In the genomic region with DNA sequence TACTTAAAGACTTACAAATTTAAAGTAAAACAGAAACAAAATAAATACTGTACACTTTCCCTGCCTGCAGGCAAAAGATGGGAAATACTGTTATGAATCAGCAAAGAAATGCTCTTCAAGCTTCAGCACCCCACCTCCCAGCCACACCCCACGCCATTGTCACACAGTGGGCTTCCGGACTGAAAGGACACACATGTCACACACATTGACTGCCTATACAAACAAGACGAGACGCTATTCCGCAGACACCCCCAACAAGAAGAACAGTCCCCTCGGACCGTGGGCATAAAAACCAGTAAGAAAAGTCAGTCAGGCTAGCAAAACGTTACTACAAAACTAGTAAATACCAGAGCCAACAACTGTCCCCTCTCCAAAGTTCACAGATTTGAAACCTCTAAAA, we compare ENCODE assay signal across 9 cellular contexts. TPM values are rescaled to one million over a fixed set of nuclear protein-coding genes. Genes with fewer than 3 reads are reported as not detected.
DNase-seq lines count a peak whose midpoint lies in the region; ATAC-seq and TF ChIP-seq lines count a peak whose summit lies in the region.
"Had no signal": no experiment of that assay in that cellular context is flagged by ENCODE, and none has a peak within 500 bp of the region (broad histone marks: within the 10 kb centered on the region; RNA-seq: fewer than 3 reads in every experiment).

No MANE protein-coding gene starts in this region.

- POLR2A ChIA-PET in T-cell (lab: Charles Lee) = interaction anchor here in 1 of 2 donors (0.6 kb wide), 1 partner anchor 1568 kb away, joined by 5 read pairs; no protein-coding TSS in a partner anchor

- ATAC-seq in GM18907 (IDR thresholded peaks at IDR 0.05; ENCODE audit: unreplicated experiment) (peak; percentile 52), HG02610 (IDR thresholded peaks at IDR 0.05; ENCODE audit: unreplicated experiment) (peak; percentile 82), T-cell (replicated peaks in 1 of 4) (peak in 3 of 4 experiments; percentile 53 to 69 (median 62)), naive B cell (ENCODE audit: low read depth in 2 of 2) (peak; percentile 84 to 89)

- H3K4me1 Mint-ChIP-seq in T-cell = peaks cover 32 to 51% (median 39%) of the 10 kb centered on the region in 3 donors
- peaks cover 13 to 20% (median 16%) of the 10 kb centered on the region in 3 donors for H3K4me1 Mint-ChIP-seq in naive B cell
- H3K4me1 Mint-ChIP-seq: brain had no signal

- H3K36me3 Mint-ChIP-seq in T-cell (no peaks in the 10 kb centered on the region), naive B cell (no peaks in the 10 kb centered on the region)

- H3K36me3 ChIP-seq in H7 (replicated peaks; ENCODE audit: control insufficient read depth, insufficient read depth, low read length) (no peaks in the 10 kb centered on the region), stomach (peaks cover 0 to 38% (median 23%) of the 10 kb centered on the region in 4 donors), esophagus muscularis mucosa (peaks cover 1 to 26% (median 13%) of the 10 kb centered on the region in 4 donors)

- H3K9me3 ChIP-seq in stomach = no peaks in the 10 kb centered on the region
- H3K9me3 ChIP-seq in esophagus muscularis mucosa = no peaks in the 10 kb centered on the region

- TF ChIP-seq EP300 in stomach (IDR thresholded peaks at IDR 0.05) = no peak
- no peak for TF ChIP-seq EP300 in esophagus muscularis mucosa (IDR thresholded peaks at IDR 0.05)

- CTCF ChIA-PET in T-cell (lab: Charles Lee) = no interaction called here

- H3K27ac ChIP-seq in stomach (no peak overlapping the region), esophagus muscularis mucosa (replicated peaks in 1 of 4) (no peak overlapping the region)

- H3K27me3 ChIP-seq in H7 (ENCODE audit: control insufficient read depth, insufficient read depth, low read length) = no peaks in the 10 kb centered on the region
- H3K27me3 ChIP-seq in stomach = no peaks in the 10 kb centered on the region
- H3K27me3 ChIP-seq in esophagus muscularis mucosa = no peaks in the 10 kb centered on the region

- H3K4me3 ChIP-seq in H7 (ENCODE audit: insufficient read depth, low read depth, low read length) (no peak overlapping the region), stomach (no peak overlapping the region), esophagus muscularis mucosa (no peak overlapping the region)

- no peak for TF ChIP-seq POLR2A in stomach (IDR thresholded peaks at IDR 0.05)
- no peak for TF ChIP-seq POLR2A in esophagus muscularis mucosa (IDR thresholded peaks at IDR 0.05; ENCODE audit: low read depth)

- 61 to 74% (median 67%) methylated on average over 8 of the region's 8 CpGs for WGBS in stomach, 5 donors
- WGBS in esophagus muscularis mucosa = 63% methylated on average over 8 of the region's 8 CpGs

- TF ChIP-seq CTCF in stomach (IDR thresholded peaks at IDR 0.05) (no peak), esophagus muscularis mucosa (IDR thresholded peaks at IDR 0.05) (no peak)

- H3K27ac Mint-ChIP-seq in T-cell = peak overlapping the region; percentile 62 to 75
- peak overlapping the region in 4 of 6 donors; percentile 16 to 51 (median 50) for H3K27ac Mint-ChIP-seq in naive B cell
- H3K27ac Mint-ChIP-seq: brain had no signal

- H3K9me3 Mint-ChIP-seq in T-cell (no peaks in the 10 kb centered on the region), naive B cell (no peaks in the 10 kb centered on the region)

- intact Hi-C loops in stomach (cut with DNase I; ENCODE audit: low total_unique reads) = no loop called here
- intact Hi-C loops in esophagus muscularis mucosa (cut with DNase I) = no loop called here

- H3K4me1 ChIP-seq in stomach (no peaks in the 10 kb centered on the region), esophagus muscularis mucosa (no peaks in the 10 kb centered on the region)

- H3K4me3 Mint-ChIP-seq in T-cell (peak overlapping the region; percentile 0 to 2 (median 1)), naive B cell (peak overlapping the region in 7 of 8 donors; percentile 6 to 80 (median 47))
- H3K4me3 Mint-ChIP-seq: brain had no signal

- DNase-seq in T-cell (peak in 11 of 34 experiments; percentile 7 to 32 (median 19)), naive B cell (peak; percentile 40), H7 (no peak), HCEC 1CT (no peak), stomach (no peak), esophagus muscularis mucosa (ENCODE audit: extremely low spot score) (no peak)

- H3K27me3 Mint-ChIP-seq in T-cell (no peaks in the 10 kb centered on the region), naive B cell (no peaks in the 10 kb centered on the region)

RNA-seq across cellular contexts. Expression of gene PARP12, which starts 22.2 kb away (rescaled TPM):
- total RNA-seq in T-cell (100 to 1,000 TPM; 104 to 129 (median 108) TPM), stomach (100 to 1,000 TPM in 1 of 5 donors, 10 to 100 TPM in 4; 18.7 to 135 (median 53.1) TPM), esophagus muscularis mucosa (10 to 100 TPM; 20.6 to 24.5 (median 23.4) TPM)
- polyA plus RNA-seq in naive B cell (ENCODE audit: low read depth in 6 of 6) (10 to 100 TPM; 40.5 to 61.1 (median 47.6) TPM), stomach (10 to 100 TPM; 13.0 to 20.8 (median 19.1) TPM)
- 5.0 and 6.6 TPM in 2 replicates for total RNA-seq in H7 (2014; rRNA removed; shearing (Covaris generic))
